ENCODE assay signal across 31 cellular contexts in the genomic region with DNA sequence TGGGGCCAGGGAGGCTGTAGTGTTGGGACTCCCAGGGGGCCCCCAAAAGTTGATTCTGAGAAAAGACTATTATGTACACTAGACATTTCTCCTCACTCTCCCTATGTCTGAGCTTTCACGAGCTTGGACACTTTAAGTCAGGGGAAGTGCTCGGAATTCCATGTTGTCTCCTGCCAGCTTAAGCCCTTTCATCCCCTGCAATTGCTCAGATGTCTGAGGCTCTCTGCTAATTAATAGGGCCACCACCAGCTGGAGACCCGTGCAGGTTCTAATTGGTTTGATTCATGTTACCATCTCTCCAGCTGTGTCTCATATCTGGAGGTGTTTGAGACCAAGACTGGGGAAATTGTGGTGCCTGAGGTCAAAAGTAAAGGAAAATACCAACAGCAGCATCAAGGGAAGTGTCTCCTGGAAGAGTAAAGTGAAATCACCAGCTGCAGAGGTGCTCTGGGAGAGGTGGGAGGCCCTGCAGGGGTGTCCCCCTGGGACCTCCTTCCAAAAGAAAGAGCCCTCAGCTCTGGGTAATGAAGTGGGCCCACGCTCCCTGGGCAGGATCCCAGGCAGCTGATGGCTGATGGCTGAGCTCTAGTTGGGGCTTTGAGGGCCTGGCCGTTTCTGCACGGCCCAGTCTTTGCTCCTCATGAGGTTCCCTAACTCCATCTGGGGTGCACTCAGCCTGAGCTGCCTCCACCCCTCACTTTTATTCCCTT. TPM values are rescaled to one million over a fixed set of nuclear protein-coding genes. Genes with fewer than 3 reads are reported as not detected.
A peak's percentile ranks its signal among the peaks of the same experiment; 100 is the strongest.
DNase-seq lines count a peak whose midpoint lies in the region; ATAC-seq and TF ChIP-seq lines count a peak whose summit lies in the region.
"Had no signal": no experiment of that assay in that cellular context is flagged by ENCODE, and none has a peak within 500 bp of the region (broad histone marks: within the 10 kb centered on the region; RNA-seq: fewer than 3 reads in every experiment).

No MANE protein-coding gene starts in this region.

- ATAC-seq in esophagus mucosa: no peak
- ATAC-seq: activated T-cell treated with anti-CD3 and anti-CD28 coated beads, Interleukin-2, amount 50 U/mL, for 4 hours; effector memory CD8-positive, alpha-beta T cell; left ventricle myocardium superior had no signal

- H3K79me2 ChIP-seq in osteoblast (ENCODE audit: insufficient read depth, low read length): no peaks in the 10 kb centered on the region

- peak; percentile 24 for DNase-seq in NCI-H1436 (lab: John Stamatoyannopoulos, UW)
- DNase-seq in NCI-H1436 treated with DMSO at 0.1 percent for 48 hours (lab: John Stamatoyannopoulos, UW): no peak
- peak; percentile 44 for DNase-seq in NCI-H2171 treated with DMSO at 0.1 percent for 48 hours (lab: John Stamatoyannopoulos, UW)
- DNase-seq in osteoblast (ENCODE audit: insufficient read length, low spot score, missing footprints): peak; percentile 60
- no peak for DNase-seq in AG20443 (ENCODE audit: low spot score)
- DNase-seq: activated CD4-positive, alpha-beta T cell treated with anti-CD3 and anti-CD28 coated beads, Interleukin-2, amount 10 ng/mL, durations not matched to agents 24 days and 14 days; activated gamma-delta T cell treated with Interleukin-2 at 50 U/mL for 16 hours; activated T-cell treated with anti-CD3 and anti-CD28 coated beads, Interleukin-2, amount 50 U/mL, for 4 hours; CD4-positive, alpha-beta memory T cell; cortex of kidney; effector memory CD8-positive, alpha-beta T cell; erythroblast; IMR-90; islet precursor cell; left ventricle myocardium superior; naive B cell; NCI-H1105; occipital lobe; SIG-M5; stimulated activated CD4-positive, alpha-beta T cell treated with anti-CD3 and anti-CD28 coated beads, Interleukin-1b, Interleukin-23, amount 100 ng/mL, for 48 hours; stimulated activated CD8-positive, alpha-beta memory T cell treated with anti-CD3 and anti-CD28 coated beads, Interleukin-4, amount 100 ng/mL, for 48 hours; tibial artery had no signal

- H3K4me2 ChIP-seq in osteoblast (ENCODE audit: insufficient read depth, low read length): no peak overlapping the region

- peaks cover 34% of the 10 kb centered on the region for H3K27me3 ChIP-seq in osteoblast (ENCODE audit: insufficient read depth, low read length)

- no peak overlapping the region for H2AFZ ChIP-seq in osteoblast (ENCODE audit: low read length)

- H3K4me1 ChIP-seq in osteoblast (ENCODE audit: insufficient read depth, low read length): no peaks in the 10 kb centered on the region

- H3K9me3 ChIP-seq in osteoblast (ENCODE audit: low read depth, low read length): no peaks in the 10 kb centered on the region
- H3K9me3 ChIP-seq: Peyer's patch, tibial artery had no signal

- H3K27ac ChIP-seq in osteoblast (ENCODE audit: low read depth, low read length): no peak overlapping the region
- H3K27ac ChIP-seq: Peyer's patch, tibial artery, VCaP had no signal

- no peak overlapping the region for H3K4me3 ChIP-seq in osteoblast (ENCODE audit: insufficient read depth, low read length)
- H3K4me3 ChIP-seq: Peyer's patch, tibial artery had no signal

- no peaks in the 10 kb centered on the region for H4K20me1 ChIP-seq in osteoblast (ENCODE audit: insufficient read depth, low read length)

- no peaks in the 10 kb centered on the region for H3K36me3 ChIP-seq in osteoblast (ENCODE audit: insufficient read depth, low read length)
- H3K36me3 ChIP-seq: Peyer's patch, tibial artery had no signal

- no peak for TF ChIP-seq CTCF in osteoblast (IDR thresholded peaks at IDR 0.05; ENCODE audit: extremely low read depth, low read depth, low read length)

RNA-seq across cellular contexts. Expression of a gene that starts 5.8 kb away (rescaled TPM):
- not detected in 2 replicates for total RNA-seq in osteoblast
- total RNA-seq in esophagus mucosa: not detected
- total RNA-seq: A172; activated T-cell treated with anti-CD3 and anti-CD28 coated beads, Interleukin-2, amount 50 U/mL, for 4 hours; astrocyte; CD4-positive, alpha-beta memory T cell; fibroblast of villous mesenchyme; G401; H1; IMR-90; occipital lobe; Peyer's patch had no signal

RNA-seq across cellular contexts. Expression of a gene that starts 6.7 kb away (rescaled TPM):
- under 0.01 and 0.29 TPM in 2 replicates for total RNA-seq in osteoblast
- not detected for total RNA-seq in esophagus mucosa
- total RNA-seq: A172; astrocyte; cardiac septum; CD4-positive, alpha-beta memory T cell; fibroblast of villous mesenchyme; left ventricle myocardium superior; occipital lobe; Peyer's patch had no signal

RNA-seq across cellular contexts. Expression of a gene that starts 32.2 kb away (rescaled TPM):
- 5.8 and 11.5 TPM in 2 replicates for total RNA-seq in osteoblast
- total RNA-seq in esophagus mucosa: 6.3 TPM

RNA-seq across cellular contexts. Expression of a gene that starts 48.3 kb away (rescaled TPM):
- total RNA-seq in osteoblast (not detected in 2 replicates), esophagus mucosa (0.80 TPM)
- total RNA-seq: A172, fibroblast of villous mesenchyme, IMR-90, occipital lobe had no signal

RNA-seq across cellular contexts. Expression of a gene that starts 52.4 kb away (rescaled TPM):
- total RNA-seq in osteoblast (13.0 and 20.3 TPM in 2 replicates), esophagus mucosa (9.8 TPM)

Comparison
In these comparisons a context has a peak if more than half of its experiments do, and no peak if none do; other contexts are left out.
1. DNase-seq: peak in NCI-H1436 (single experiment), NCI-H2171 treated with DMSO at 0.1 percent for 48 hours (single experiment) and osteoblast (single experiment); none in NCI-H1436 treated with DMSO at 0.1 percent for 48 hours (single experiment) and AG20443 (single experiment).